Comparison of ENCODE assay signal across 8 cellular contexts in genomic region chr11:119334173-119334930, GRCh38. TPM values are rescaled to one million over a fixed set of nuclear protein-coding genes. Genes with fewer than 3 reads are reported as not detected.
DNase-seq lines count a peak whose midpoint lies in the region; ATAC-seq, FAIRE-seq and TF ChIP-seq lines count a peak whose summit lies in the region.

RNF26 (plus strand) TSS chr11:119334527; CDS start chr11:119335123, 596 bp downstream.

- no peak for TF ChIP-seq CTCF in heart right ventricle (IDR thresholded peaks at IDR 0.05)
- TF ChIP-seq CTCF in upper lobe of left lung (IDR thresholded peaks at IDR 0.05): no peak

- H3K4me3 ChIP-seq in heart right ventricle (peak within 1 kb of the TSS; percentile 82 to 99 (median 90)), upper lobe of left lung (peak within 1 kb of the TSS; percentile 83 to 99 (median 87))

- TF ChIP-seq POLR2A in GM12892 (IDR thresholded peaks at IDR 0.05; ENCODE audit: low read depth, low read length): peak; percentile 79; the same call in 1 of the 2 replicates
- peak in 3 of 4 donors; percentile 65 to 78 (median 77) for TF ChIP-seq POLR2A in upper lobe of left lung (IDR thresholded peaks at IDR 0.05)

- 0 to 1% methylated on average over 54 of the region's 54 CpGs for WGBS in heart right ventricle, 2 donors
- WGBS in upper lobe of left lung, 2 donors: 0% methylated on average over 29 to 31 of the region's 54 CpGs

- intact Hi-C loops in heart right ventricle (cut with DNase I): loop anchor here in 1 of 10 donors (10.0 kb wide), 1 partner anchor 130 kb away; the partner anchor contains the start of gene CBL
- intact Hi-C loops in posterior cingulate gyrus (cut with DNase I): no loop called here

- no peak for TF ChIP-seq EP300 in upper lobe of left lung (IDR thresholded peaks at IDR 0.05)

- ATAC-seq in HG02852 (IDR thresholded peaks at IDR 0.05; ENCODE audit: unreplicated experiment) (peak; percentile 91), heart right ventricle (peak; percentile 87 to 96 (median 94)), upper lobe of left lung (ENCODE audit: low FRiP score in 2 of 2) (peak; percentile 94 to 96)

- H3K9me3 ChIP-seq in heart right ventricle: no peaks in the 10 kb centered on the region
- no peaks in the 10 kb centered on the region for H3K9me3 ChIP-seq in upper lobe of left lung

- H3K27ac ChIP-seq in heart right ventricle (peak within 1 kb of the TSS in 9 of 10 donors; percentile 77 to 92 (median 86)), upper lobe of left lung (peak within 1 kb of the TSS; percentile 84 to 90 (median 86))

- FAIRE-seq in GM12892 (lab: Jason Lieb, UNC): peak; percentile 100

- peaks cover 14 to 46% (median 40%) of the 10 kb centered on the region in 9 donors for H3K4me1 ChIP-seq in heart right ventricle
- H3K4me1 ChIP-seq in upper lobe of left lung: peaks cover 26 to 54% (median 31%) of the 10 kb centered on the region in 4 donors

- peaks cover 0 to 23% (median 8%) of the 10 kb centered on the region in 9 donors for H3K36me3 ChIP-seq in heart right ventricle
- H3K36me3 ChIP-seq in upper lobe of left lung: peaks cover 0 to 6% (median 1%) of the 10 kb centered on the region in 4 donors

- DNase-seq in GM12892 (ENCODE audit: insufficient read length) (peak; percentile 99), NCI-H146 (lab: John Stamatoyannopoulos, UW) (peak; percentile 99), T-helper 1 cell (peak; percentile 85 to 97 (median 91)), amniotic epithelial cell (ENCODE audit: low read depth) (peak; percentile 97), heart right ventricle (peak; percentile 90 to 97), posterior cingulate gyrus (peak; percentile 90 to 99 (median 96)), upper lobe of left lung (peak; percentile 90 to 96)

- peaks cover 0 to 11% (median 0%) of the 10 kb centered on the region in 7 donors for H3K27me3 ChIP-seq in heart right ventricle
- peaks cover 0 to 2% (median under 1%) of the 10 kb centered on the region in 4 donors for H3K27me3 ChIP-seq in upper lobe of left lung

RNA-seq across cellular contexts. Expression of gene RNF26, which starts in this region (rescaled TPM):
- polyA plus RNA-seq in GM12892 (2012; ENCODE audit: missing spikeins): 8.6 TPM
- total RNA-seq in heart right ventricle (10 to 100 TPM; 11.1 to 17.6 (median 13.4) TPM), upper lobe of left lung (10 to 100 TPM in 5 of 6 donors, 1 to 10 TPM in 1; 5.2 to 25.5 (median 14.8) TPM)
- polyA plus RNA-seq in heart right ventricle: 10 to 100 TPM in 1 of 2 donors, 1 to 10 TPM in 1; 6.4 to 13.2 TPM

Comparison
In these comparisons a context has a peak if more than half of its experiments do, and no peak if none do; other contexts are left out.
1. Peak in every context shown above with its lines: DNase-seq, ATAC-seq, H3K4me3 ChIP-seq and H3K27ac ChIP-seq.